In genomic region chr13:92838786-92839185, GRCh38 we compare ENCODE assay signal across 10 cellular contexts.
DNase-seq lines count a peak whose midpoint lies in the region; ATAC-seq, FAIRE-seq and TF ChIP-seq lines count a peak whose summit lies in the region.
"Had no signal": no experiment of that assay in that cellular context is flagged by ENCODE, and none has a peak within 500 bp of the region (broad histone marks: within the 10 kb centered on the region; RNA-seq: fewer than 3 reads in every experiment).

No MANE protein-coding gene starts in this region.

- intact Hi-C loops in kidney (cut with DNase I): no loop called here

- H3K27me3 ChIP-seq in thoracic aorta (replicated peaks; ENCODE audit: insufficient read depth): no peaks in the 10 kb centered on the region

- no peak for FAIRE-seq in kidney (lab: Jason Lieb, UNC)

- DNase-seq in LHCN-M2 (ENCODE audit: low read depth) (peak; percentile 98), epithelial cell of prostate (ENCODE audit: low read depth, low spot score) (peak; percentile 54), thoracic aorta (ENCODE audit: low spot score) (no peak), kidney (no peak), germinal center (ENCODE audit: low spot score) (no peak)
- DNase-seq: activated CD4-positive, alpha-beta T cell treated with anti-CD3 and anti-CD28 coated beads, Interleukin-2, amount 10 ng/mL, durations not matched to agents 7 days and 5 days; NCI-H2081 treated with DMSO at 0.1 percent for 48 hours; SHP77 treated with DMSO at 0.1 percent for 48 hours had no signal

- H3K27ac ChIP-seq in epithelial cell of prostate (no peak overlapping the region), thoracic aorta (peak overlapping the region in 1 of 2 donors; percentile 41), kidney (ENCODE audit: low read depth in 2 of 2, low read length in 2 of 2) (no peak overlapping the region)

- no peak overlapping the region for H3K9ac ChIP-seq in kidney (ENCODE audit: low read length in 2 of 2)

- no peak for TF ChIP-seq CTCF in thoracic aorta (IDR thresholded peaks at IDR 0.05)
- TF ChIP-seq CTCF in kidney (IDR thresholded peaks at IDR 0.05; ENCODE audit: borderline replicate concordance, extremely low read depth, insufficient read depth): no peak

- peaks cover 12 to 17% of the 10 kb centered on the region in 2 donors for H3K4me1 ChIP-seq in thoracic aorta (ENCODE audit: control insufficient read depth in 1 of 2, low read depth in 2 of 2)
- H3K4me1 ChIP-seq in kidney (ENCODE audit: control insufficient read depth in 1 of 2, insufficient read depth in 1 of 2, low read depth in 1 of 2, low read length in 2 of 2): peaks cover 0 to 2% of the 10 kb centered on the region in 2 donors

- no peak overlapping the region for H3K4me3 ChIP-seq in thoracic aorta
- H3K4me3 ChIP-seq in kidney (ENCODE audit: low read length in 2 of 2): no peak overlapping the region

- ATAC-seq in GM19025 (IDR thresholded peaks at IDR 0.05; ENCODE audit: low read depth, unreplicated experiment): peak; percentile 70
- ATAC-seq in thoracic aorta (ENCODE audit: insufficient number of reproducible peaks, low FRiP score, low read depth): peak; percentile 91
- no peak for ATAC-seq in GM19351 (IDR thresholded peaks at IDR 0.05; ENCODE audit: unreplicated experiment)

- no peaks in the 10 kb centered on the region for H3K9me3 ChIP-seq in thoracic aorta
- peaks cover 0 to 9% of the 10 kb centered on the region in 2 donors for H3K9me3 ChIP-seq in kidney (ENCODE audit: control insufficient read depth in 1 of 2, low read length in 2 of 2)

- H3K36me3 ChIP-seq in thoracic aorta (no peaks in the 10 kb centered on the region), kidney (ENCODE audit: control insufficient read depth in 1 of 2, insufficient read depth in 2 of 2, low read length in 2 of 2) (no peaks in the 10 kb centered on the region)

Comparison
In these comparisons a context has a peak if more than half of its experiments do, and no peak if none do; other contexts are left out.
1. DNase-seq: peak in LHCN-M2 (single experiment) and epithelial cell of prostate (single experiment); none in thoracic aorta (single experiment), kidney (single experiment) and germinal center (single experiment).